30 cellular contexts compared by ENCODE assay signal in genomic region chr2:198597648-198598047, GRCh38.
"Had no signal": no experiment of that assay in that cellular context is flagged by ENCODE, and none has a peak within 500 bp of the region (broad histone marks: within the 10 kb centered on the region; RNA-seq: fewer than 3 reads in every experiment).

No MANE protein-coding gene starts in this region.

- H3K36me3 Mint-ChIP-seq: memory B cell, naive B cell, neural progenitor cell had no signal

- H3K27me3 Mint-ChIP-seq: memory B cell; naive B cell; natural killer cell treated with Interleukin-12 subunit alpha and Interleukin-12 subunit beta and Interleukin-15 and Interleukin-18, amount 100 ng/mL, for 72 hours; stimulated activated naive CD8-positive, alpha-beta T cell treated with anti-CD3 and anti-CD28 coated beads, Interleukin-15, amount 100 ng/mL, for 72 hours had no signal

- H3K4me1 ChIP-seq: esophagus muscularis mucosa, foreskin keratinocyte, heart right ventricle, neural progenitor cell, prostate gland, right atrium auricular region, suprapubic skin, thyroid gland, vagina had no signal

- H3K9me3 Mint-ChIP-seq: neural progenitor cell had no signal

- H3K27ac Mint-ChIP-seq: memory B cell; naive B cell; natural killer cell treated with Interleukin-12 subunit alpha and Interleukin-12 subunit beta and Interleukin-15 and Interleukin-18, amount 100 ng/mL, for 72 hours; neural progenitor cell; stimulated activated naive CD8-positive, alpha-beta T cell treated with anti-CD3 and anti-CD28 coated beads, Interleukin-15, amount 100 ng/mL, for 72 hours had no signal

- H3K9ac ChIP-seq: neural progenitor cell had no signal

- ATAC-seq: foreskin keratinocyte; heart right ventricle; left lobe of liver; natural killer cell treated with Interleukin-12 subunit alpha and Interleukin-12 subunit beta and Interleukin-15 and Interleukin-18, amount 100 ng/mL, for 72 hours; sciatic nerve; stimulated activated naive CD8-positive, alpha-beta T cell treated with anti-CD3 and anti-CD28 coated beads, Interleukin-15, amount 100 ng/mL, for 72 hours had no signal

- H3K4me3 Mint-ChIP-seq: memory B cell; naive B cell; natural killer cell treated with Interleukin-12 subunit alpha and Interleukin-12 subunit beta and Interleukin-15 and Interleukin-18, amount 100 ng/mL, for 72 hours; neural progenitor cell; stimulated activated naive CD8-positive, alpha-beta T cell treated with anti-CD3 and anti-CD28 coated beads, Interleukin-15, amount 100 ng/mL, for 72 hours had no signal

- H3K36me3 ChIP-seq: esophagus muscularis mucosa, heart right ventricle, neural progenitor cell, prostate gland, right atrium auricular region, suprapubic skin, thyroid gland, vagina had no signal

- H3K4me3 ChIP-seq: coronary artery, esophagus muscularis mucosa, heart right ventricle, lung, neural progenitor cell, prostate gland, right atrium auricular region, smooth muscle cell, suprapubic skin, thyroid gland, vagina had no signal

- H3K27ac ChIP-seq: coronary artery, esophagus muscularis mucosa, foreskin keratinocyte, heart right ventricle, neural progenitor cell, prostate gland, right atrium auricular region, suprapubic skin, thyroid gland, vagina had no signal

- DNase-seq: dermis blood vessel endothelial cell; effector memory CD4-positive, alpha-beta T cell; foreskin keratinocyte; glutamatergic neuron; heart right ventricle; hippocampal formation; islet precursor cell; kidney glomerular epithelial cell; naive B cell; stimulated activated CD4-positive, alpha-beta T cell treated with anti-CD3 and anti-CD28 coated beads, Interleukin-12 subunit alpha, Interleukin-12 subunit beta, amount 100 ng/mL, for 4 hours; stimulated activated CD4-positive, alpha-beta T cell treated with anti-CD3 and anti-CD28 coated beads, Interleukin-1b, Interleukin-23, amount 100 ng/mL, for 48 hours; stimulated activated CD4-positive, alpha-beta T cell treated with anti-CD3 and anti-CD28 coated beads, Interleukin-4, amount 100 ng/mL, for 1 hour; stimulated activated CD8-positive, alpha-beta memory T cell treated with anti-CD3 and anti-CD28 coated beads, Interleukin-4, amount 100 ng/mL, for 48 hours; stimulated activated naive CD4-positive, alpha-beta T cell; stimulated activated naive CD8-positive, alpha-beta T cell treated with anti-CD3 and anti-CD28 coated beads, Interleukin-15, amount 100 ng/mL, for 72 hours; thyroid gland; trophoblast cell had no signal

- H3K9me3 ChIP-seq: esophagus muscularis mucosa, heart right ventricle, prostate gland, right atrium auricular region, suprapubic skin, thyroid gland, vagina had no signal

- H3K4me1 Mint-ChIP-seq: memory B cell; naive B cell; neural progenitor cell; stimulated activated naive CD8-positive, alpha-beta T cell treated with anti-CD3 and anti-CD28 coated beads, Interleukin-15, amount 100 ng/mL, for 72 hours had no signal

- H3K27me3 ChIP-seq: esophagus muscularis mucosa, foreskin keratinocyte, neural progenitor cell, right atrium auricular region, suprapubic skin, thyroid gland, vagina had no signal
